ENCODE assay signal across 10 cellular contexts in the genomic region with DNA sequence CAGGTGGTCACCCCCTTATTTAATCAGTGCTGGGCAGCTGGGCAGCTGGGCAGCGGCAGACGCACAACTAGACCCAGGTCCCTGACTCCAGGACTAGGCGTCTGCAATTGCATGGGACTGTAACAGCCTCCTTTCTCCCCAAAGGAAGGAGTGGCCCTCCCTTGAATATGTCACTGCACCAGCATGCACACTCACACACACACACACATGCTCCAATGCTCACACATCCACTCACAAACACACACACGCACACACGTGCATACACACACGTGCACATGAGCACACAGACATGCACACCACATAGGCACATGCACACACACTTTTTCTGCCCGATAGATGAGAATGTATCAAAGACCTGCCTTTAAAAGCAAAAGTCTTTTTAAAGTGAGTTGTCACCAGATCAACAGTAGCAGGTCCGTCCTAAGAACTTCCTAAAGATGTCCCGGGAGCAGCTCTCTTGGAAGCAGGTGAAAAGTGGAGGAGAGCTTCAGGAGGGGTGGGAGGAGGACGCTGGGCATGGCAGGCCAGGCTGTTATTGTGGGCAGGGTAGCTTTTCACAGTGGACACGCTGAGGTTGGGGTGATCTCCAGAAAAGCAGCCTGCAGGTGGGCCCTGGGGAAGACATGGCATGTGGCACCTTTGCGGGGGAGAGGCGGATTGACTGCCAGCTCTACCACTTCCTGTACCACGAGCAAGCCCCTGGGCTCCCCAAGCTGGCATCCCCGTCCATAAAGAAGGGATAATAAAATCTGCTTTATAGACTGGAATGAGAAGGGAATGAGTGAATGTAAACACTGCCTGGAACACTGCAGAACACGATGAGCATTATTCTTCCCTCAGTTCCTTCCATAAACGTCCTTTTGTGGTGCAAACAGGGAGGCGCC. TPM values are rescaled to one million over a fixed set of nuclear protein-coding genes. Genes with fewer than 3 reads are reported as not detected.
DNase-seq lines count a peak whose midpoint lies in the region; ATAC-seq, FAIRE-seq and TF ChIP-seq lines count a peak whose summit lies in the region.
"Had no signal": no experiment of that assay in that cellular context is flagged by ENCODE, and none has a peak within 500 bp of the region (broad histone marks: within the 10 kb centered on the region; RNA-seq: fewer than 3 reads in every experiment).

No MANE protein-coding gene starts in this region.

- no peaks in the 10 kb centered on the region for H3K36me3 ChIP-seq in heart left ventricle
- H3K36me3 ChIP-seq in bronchial epithelial cell (ENCODE audit: control insufficient read depth, insufficient read depth, low read length) = no peaks in the 10 kb centered on the region
- H3K36me3 ChIP-seq: brain microvascular endothelial cell had no signal

- intact Hi-C loops in heart left ventricle (cut with DNase I) (loop anchor here in 8 of 10 donors (5.0 to 10.0 kb wide), 8 partner anchors 50 to 167 kb away; no protein-coding TSS in a partner anchor), left cardiac atrium (cut with DNase I) (no loop called here)

- peaks cover 30 to 42% (median 35%) of the 10 kb centered on the region in 3 donors for H3K4me1 Mint-ChIP-seq in naive B cell

- H3K9me3 Mint-ChIP-seq in naive B cell = no peaks in the 10 kb centered on the region

- peak; percentile 47 for FAIRE-seq in bronchial epithelial cell (lab: Jason Lieb, UNC)

- TF ChIP-seq CTCF in heart left ventricle (IDR thresholded peaks at IDR 0.05) = no peak
- TF ChIP-seq CTCF in bronchial epithelial cell (IDR thresholded peaks at IDR 0.05; ENCODE audit: insufficient read depth, low read length, severe bottlenecking) = no peak
- no peak for TF ChIP-seq CTCF in RWPE1 (conservative IDR thresholded peaks at IDR 0.05; ENCODE audit: low read depth)

- POLR2A ChIA-PET in RWPE1 (lab: Yijun Ruan, JAX; ENCODE audit: low non-redundant PET) = no interaction called here

- peak overlapping the region; percentile 65 to 94 (median 82) for H3K4me3 Mint-ChIP-seq in naive B cell

- ATAC-seq in heart left ventricle (no peak), left cardiac atrium (no peak), naive B cell (ENCODE audit: low read depth in 2 of 2) (no peak)

- H3K4me3 ChIP-seq in heart left ventricle = peak overlapping the region in 11 of 12 donors; percentile 57 to 87 (median 68)
- H3K4me3 ChIP-seq in bronchial epithelial cell (ENCODE audit: low read depth, low read length) = no peak overlapping the region

- H3K27me3 Mint-ChIP-seq in naive B cell = peaks cover 34 to 74% (median 55%) of the 10 kb centered on the region in 3 donors

- H3K27me3 ChIP-seq in heart left ventricle = peaks cover 0 to 43% (median 17%) of the 10 kb centered on the region in 9 donors
- H3K27me3 ChIP-seq in bronchial epithelial cell (ENCODE audit: control insufficient read depth, insufficient read depth, low read length) = peaks cover 23% of the 10 kb centered on the region

- 61 to 69% (median 64%) methylated on average over 18 of the region's 18 CpGs for WGBS in heart left ventricle, 4 donors

- DNase-seq in heart left ventricle = peak in 1 of 5 donors; percentile 15
- no peak for DNase-seq in left cardiac atrium
- no peak for DNase-seq in bronchial epithelial cell (ENCODE audit: low read depth)
- DNase-seq in naive B cell = no peak
- DNase-seq in kidney tubule cell (ENCODE audit: low spot score) = no peak
- DNase-seq in NCI-H1105 (lab: John Stamatoyannopoulos, UW) = no peak
- DNase-seq in RWPE1 (ENCODE audit: low spot score) = no peak
- DNase-seq in anterior cingulate cortex (lab: John Stamatoyannopoulos, UW) = no peak
- DNase-seq: brain microvascular endothelial cell; stimulated activated CD8-positive, alpha-beta memory T cell treated with anti-CD3 and anti-CD28 coated beads, Interleukin-4, amount 100 ng/mL, for 48 hours had no signal

- H3K36me3 Mint-ChIP-seq in naive B cell = no peaks in the 10 kb centered on the region

- CTCF ChIA-PET in RWPE1 (lab: Yijun Ruan, JAX) = interaction anchor here (0.6 to 1.3 kb wide), 3 partner anchors 10 to 274 kb away, joined by 3 to 9 read pairs (median 5); no protein-coding TSS in a partner anchor

- no peaks in the 10 kb centered on the region for H3K9me3 ChIP-seq in heart left ventricle

- H3K27ac ChIP-seq in heart left ventricle (peak overlapping the region in 1 of 12 donors; percentile 86), RWPE1 (no peak overlapping the region)
- H3K27ac ChIP-seq: brain microvascular endothelial cell had no signal

- H3K27ac Mint-ChIP-seq in naive B cell = peak overlapping the region in 3 of 6 donors; percentile 47 to 87 (median 54)

- H3K4me1 ChIP-seq in heart left ventricle = peaks cover 0 to 38% (median 19%) of the 10 kb centered on the region in 12 donors

- TF ChIP-seq POLR2A in heart left ventricle (IDR thresholded peaks at IDR 0.05) = no peak

RNA-seq across cellular contexts. Expression of a gene that starts 1.7 kb away (rescaled TPM):
- total RNA-seq in heart left ventricle (1 to 10 TPM; 1.5 to 4.0 (median 3.3) TPM), left cardiac atrium (1 to 10 TPM; 3.0 to 6.0 TPM), bronchial epithelial cell (1.6 and 1.9 TPM in 2 replicates)
- polyA plus RNA-seq in heart left ventricle (1 to 10 TPM; 2.8 to 3.1 TPM), naive B cell (ENCODE audit: low read depth in 6 of 6) (1 to 10 TPM in 2 of 6 donors, under 1 TPM in 3, not detected in 1; 0.26 to 1.5 (median 0.79) TPM)

Comparison
In these comparisons a context has a peak if more than half of its experiments do, and no peak if none do; other contexts are left out.
1. intact Hi-C loops: an anchor here in heart left ventricle (5.0 to 10.0 kb wide); none called in left cardiac atrium.